Comparison of ENCODE assay signal across 21 cellular contexts in genomic region chr13:78787189-78787588, GRCh38.
DNase-seq lines count a peak whose midpoint lies in the region; ATAC-seq, FAIRE-seq and TF ChIP-seq lines count a peak whose summit lies in the region.
"Had no signal": no experiment of that assay in that cellular context is flagged by ENCODE, and none has a peak within 500 bp of the region (broad histone marks: within the 10 kb centered on the region; RNA-seq: fewer than 3 reads in every experiment).

No MANE protein-coding gene starts in this region.

- ATAC-seq in HepG2 (peak; percentile 49; the same call in 1 of the 3 replicates), HG03175 (IDR thresholded peaks at IDR 0.05; ENCODE audit: unreplicated experiment) (no peak)
- ATAC-seq: activated CD8-positive, alpha-beta T cell treated with anti-CD3 and anti-CD28 coated beads, Interleukin-2, amount 10 ng/mL, durations not matched to agents 7 days and 5 days; activated T-cell treated with anti-CD3 and anti-CD28 coated beads, Interleukin-2, amount 50 U/mL, for 72 hours; GM12878; naive thymus-derived CD4-positive, alpha-beta T cell; Panc1 had no signal

- no peak overlapping the region for H3K9ac ChIP-seq in HepG2 (ENCODE audit: insufficient read depth, low read depth, low read length)

- TF ChIP-seq EP300 in HepG2 (IDR thresholded peaks at IDR 0.05; ENCODE audit: low read depth in 2 of 2, low read length in 2 of 2), result no peak
- TF ChIP-seq EP300 in HepG2 (CRISPR knock-in tag; IDR thresholded peaks at IDR 0.05; ENCODE audit: borderline replicate concordance), result no peak

- CTCF ChIA-PET in HepG2 (lab: Yijun Ruan, JAX; ENCODE audit: low intra/inter-chr PET ratio, low total read pairs), result no interaction called here

- TF ChIP-seq POLR2A in HepG2 (IDR thresholded peaks at IDR 0.05; ENCODE audit: insufficient read depth in 1 of 2, low read depth in 2 of 2, low read length in 2 of 2), result no peak

- no peaks in the 10 kb centered on the region for H3K4me1 ChIP-seq in HepG2 (ENCODE audit: insufficient read depth, low read length)

- peak; percentile 4 for DNase-seq in H4 (ENCODE audit: low spot score)
- DNase-seq in NCI-H526 (lab: John Stamatoyannopoulos, UW), result peak; percentile 20 to 46
- DNase-seq in UCSD-AML1 (lab: John Stamatoyannopoulos, UW; ENCODE audit: unreplicated experiment), result peak; percentile 7
- DNase-seq in HepG2 (ENCODE audit: low spot score), result no peak
- DNase-seq in NCI-H510A treated with DMSO at 0.1 percent for 48 hours (lab: John Stamatoyannopoulos, UW), result no peak
- no peak for DNase-seq in cerebellum (ENCODE audit: low spot score)
- no peak for DNase-seq in dedifferentiated amniotic fluid mesenchymal stem cell (ENCODE audit: extremely low spot score)
- DNase-seq: activated CD8-positive, alpha-beta T cell treated with anti-CD3 and anti-CD28 coated beads, Interleukin-2, amount 10 ng/mL, durations not matched to agents 7 days and 5 days; activated T-cell treated with anti-CD3 and anti-CD28 coated beads, Interleukin-2, amount 50 U/mL, for 72 hours; H7; naive thymus-derived CD4-positive, alpha-beta T cell; NCI-H2029 treated with DMSO at 0.1 percent for 48 hours; NCI-H510A; small intestine; stimulated activated CD4-positive, alpha-beta T cell treated with anti-CD3 and anti-CD28 coated beads, Interleukin-4, amount 100 ng/mL, for 4 hours; stimulated activated CD8-positive, alpha-beta memory T cell treated with anti-CD3 and anti-CD28 coated beads, Interleukin-4, amount 100 ng/mL, for 48 hours; WERI-Rb-1 had no signal

- TF ChIP-seq RAD21 in HepG2 (CRISPR knock-in tag; IDR thresholded peaks at IDR 0.05), result no peak

- H3K27ac ChIP-seq in HepG2 (ENCODE audit: extremely low read length, insufficient read depth, low read length), result no peak overlapping the region
- H3K27ac ChIP-seq: thoracic aorta, WERI-Rb-1 had no signal

- no peaks in the 10 kb centered on the region for H4K20me1 ChIP-seq in HepG2 (ENCODE audit: insufficient read depth, low read length)

- H3K79me2 ChIP-seq in HepG2 (ENCODE audit: insufficient read depth, low read length), result no peaks in the 10 kb centered on the region

- WGBS in HepG2 (ENCODE audit: low lambda C conversion rate), result 10% methylated on average over 8 of the region's 8 CpGs

- POLR2A ChIA-PET in HepG2 (lab: Yijun Ruan, JAX), result no interaction called here

- H3K4me3 ChIP-seq in HepG2 (replicated peaks in 1 of 3; ENCODE audit: insufficient read depth in 1 of 3, low read depth in 2 of 3, low read length in 3 of 3), result no peak overlapping the region
- H3K4me3 ChIP-seq: GM12878, thoracic aorta had no signal

- no peaks in the 10 kb centered on the region for H3K9me3 ChIP-seq in HepG2 (ENCODE audit: low read length)
- H3K9me3 ChIP-seq: thoracic aorta had no signal

- in situ Hi-C loops in HepG2 (cut with HindIII; ENCODE audit: extremely low pct_ligation_motif_present, low pct_unique_long_range_greater_than_20kb), result no loop called here

- no peak overlapping the region for H2AFZ ChIP-seq in HepG2 (ENCODE audit: low read length)

- intact Hi-C loops in HepG2 (cut with micrococcal nuclease; ENCODE audit: unreplicated experiment), result no loop called here

- no peaks in the 10 kb centered on the region for H3K36me3 ChIP-seq in HepG2 (replicated peaks in 1 of 2; ENCODE audit: control insufficient read depth in 1 of 2, insufficient read depth in 2 of 2, low read length in 2 of 2)
- H3K36me3 ChIP-seq: thoracic aorta, WERI-Rb-1 had no signal

- H3K27me3 ChIP-seq in HepG2 (ENCODE audit: control insufficient read depth in 1 of 2, insufficient read depth in 2 of 2, low read length in 2 of 2), result 0 out of 5 replicates have a peak, but pooled peaks cover 0 to 7% of the 10 kb centered on the region in 2 experiments

- H3K4me2 ChIP-seq in HepG2 (ENCODE audit: low read depth, low read length), result no peak overlapping the region; the same call in 1 of the 2 replicates

- BruUV-seq in HepG2 (replicated peaks; lab: Mats Ljungman, UMichigan), result no TSS peak

- FAIRE-seq in HepG2 (lab: Jason Lieb, UNC), result no peak
- FAIRE-seq: GM12878, small intestine had no signal

- no peak for TF ChIP-seq CTCF in HepG2 (CRISPR knock-in tag; IDR thresholded peaks at IDR 0.05)

TF ChIP-seq in HepG2, 621 proteins besides CTCF, POLR2A, EP300 and RAD21:
- TF ChIP-seq PPARG (CRISPR knock-in tag; conservative IDR thresholded peaks at IDR 0.05) (no peak), SPEN (CRISPR knock-in tag; IDR thresholded peaks at IDR 0.05; ENCODE audit: low read depth) (no peak), GPN1 (CRISPR knock-in tag; IDR thresholded peaks at IDR 0.05; ENCODE audit: borderline replicate concordance) (no peak), CBX2 (IDR thresholded peaks at IDR 0.05; ENCODE audit: low read depth, low read length) (no peak), CBX2 (CRISPR knock-in tag; IDR thresholded peaks at IDR 0.05; ENCODE audit: low read depth) (no peak), ZNF776 (CRISPR knock-in tag; IDR thresholded peaks at IDR 0.05) (no peak), MAZ (IDR thresholded peaks at IDR 0.05; ENCODE audit: borderline replicate concordance, low read depth, low read length) (no peak), MAZ (CRISPR knock-in tag; IDR thresholded peaks at IDR 0.05; ENCODE audit: low read depth) (no peak), ZNF382 (CRISPR knock-in tag; IDR thresholded peaks at IDR 0.05; ENCODE audit: borderline replicate concordance) (no peak), GMEB1 (CRISPR knock-in tag; IDR thresholded peaks at IDR 0.05; ENCODE audit: borderline replicate concordance) (no peak), BRCA1 (CRISPR knock-in tag; IDR thresholded peaks at IDR 0.05) (no peak), XBP1 (CRISPR knock-in tag; IDR thresholded peaks at IDR 0.05) (no peak), ZNF614 (CRISPR knock-in tag; IDR thresholded peaks at IDR 0.05; ENCODE audit: borderline replicate concordance) (no peak)
- TF ChIP-seq, protein P1, sequence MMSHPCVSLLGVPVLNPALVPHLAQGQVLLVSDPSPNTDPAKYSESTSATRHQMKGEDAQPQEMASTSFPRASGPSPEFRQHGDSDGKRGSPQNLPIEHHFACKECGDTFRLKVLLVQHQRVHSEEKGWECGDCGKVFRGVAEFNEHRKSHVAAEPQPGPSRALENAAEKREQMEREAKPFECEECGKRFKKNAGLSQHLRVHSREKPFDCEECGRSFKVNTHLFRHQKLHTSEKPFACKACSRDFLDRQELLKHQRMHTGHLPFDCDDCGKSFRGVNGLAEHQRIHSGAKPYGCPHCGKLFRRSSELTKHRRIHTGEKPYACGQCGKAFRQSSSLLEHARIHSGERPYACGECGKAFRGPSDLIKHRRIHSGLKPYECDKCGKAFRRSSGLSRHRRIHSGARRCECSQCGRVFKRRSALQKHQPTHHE (CRISPR knock-in tag; IDR thresholded peaks at IDR 0.05; ENCODE audit: borderline replicate concordance), result no peak
- TF ChIP-seq, protein P2, sequence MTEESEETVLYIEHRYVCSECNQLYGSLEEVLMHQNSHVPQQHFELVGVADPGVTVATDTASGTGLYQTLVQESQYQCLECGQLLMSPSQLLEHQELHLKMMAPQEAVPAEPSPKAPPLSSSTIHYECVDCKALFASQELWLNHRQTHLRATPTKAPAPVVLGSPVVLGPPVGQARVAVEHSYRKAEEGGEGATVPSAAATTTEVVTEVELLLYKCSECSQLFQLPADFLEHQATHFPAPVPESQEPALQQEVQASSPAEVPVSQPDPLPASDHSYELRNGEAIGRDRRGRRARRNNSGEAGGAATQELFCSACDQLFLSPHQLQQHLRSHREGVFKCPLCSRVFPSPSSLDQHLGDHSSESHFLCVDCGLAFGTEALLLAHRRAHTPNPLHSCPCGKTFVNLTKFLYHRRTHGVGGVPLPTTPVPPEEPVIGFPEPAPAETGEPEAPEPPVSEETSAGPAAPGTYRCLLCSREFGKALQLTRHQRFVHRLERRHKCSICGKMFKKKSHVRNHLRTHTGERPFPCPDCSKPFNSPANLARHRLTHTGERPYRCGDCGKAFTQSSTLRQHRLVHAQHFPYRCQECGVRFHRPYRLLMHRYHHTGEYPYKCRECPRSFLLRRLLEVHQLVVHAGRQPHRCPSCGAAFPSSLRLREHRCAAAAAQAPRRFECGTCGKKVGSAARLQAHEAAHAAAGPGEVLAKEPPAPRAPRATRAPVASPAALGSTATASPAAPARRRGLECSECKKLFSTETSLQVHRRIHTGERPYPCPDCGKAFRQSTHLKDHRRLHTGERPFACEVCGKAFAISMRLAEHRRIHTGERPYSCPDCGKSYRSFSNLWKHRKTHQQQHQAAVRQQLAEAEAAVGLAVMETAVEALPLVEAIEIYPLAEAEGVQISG (CRISPR knock-in tag; IDR thresholded peaks at IDR 0.05), result no peak

Comparison
In these comparisons a context has a peak if more than half of its experiments do, and no peak if none do; other contexts are left out.
1. DNase-seq: peak in H4 (single experiment), NCI-H526 (2 of 2) and UCSD-AML1 (single experiment); none in HepG2 (single experiment), NCI-H510A treated with DMSO at 0.1 percent for 48 hours (single experiment), cerebellum (single experiment) and dedifferentiated amniotic fluid mesenchymal stem cell (single experiment).